ENCODE assay signal across 13 cellular contexts in the genomic region with DNA sequence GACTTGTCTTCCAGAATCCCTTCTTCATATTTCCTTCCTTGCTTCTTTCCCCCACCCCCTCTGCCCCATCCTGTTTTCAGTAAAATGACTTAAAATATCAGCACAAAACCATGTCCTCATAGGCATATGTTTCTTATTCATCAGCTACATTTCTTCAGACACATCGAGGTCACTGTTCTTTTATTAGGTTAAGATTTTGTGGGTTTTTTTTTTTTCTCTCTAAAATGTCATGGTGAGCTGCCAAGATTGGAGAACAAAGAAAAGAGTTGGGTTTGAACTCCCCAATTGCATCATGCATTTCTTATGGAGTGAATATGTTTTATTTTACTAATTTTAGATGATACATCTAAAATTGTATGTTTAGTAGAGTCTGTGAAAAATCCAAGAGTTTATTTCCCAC. TPM values are rescaled to one million over a fixed set of nuclear protein-coding genes. Genes with fewer than 3 reads are reported as not detected.
DNase-seq lines count a peak whose midpoint lies in the region; TF ChIP-seq lines count a peak whose summit lies in the region.
"Had no signal": no experiment of that assay in that cellular context is flagged by ENCODE, and none has a peak within 500 bp of the region (broad histone marks: within the 10 kb centered on the region; RNA-seq: fewer than 3 reads in every experiment).

No MANE protein-coding gene starts in this region.

- no peak for TF ChIP-seq POLR2A in breast epithelium (IDR thresholded peaks at IDR 0.05)

- H3K27me3 ChIP-seq in breast epithelium = no peaks in the 10 kb centered on the region

- H3K27ac ChIP-seq in breast epithelium = peak overlapping the region; percentile 58 to 81
- peak overlapping the region in 11 of 21 experiments; percentile 8 to 76 (median 66) for H3K27ac ChIP-seq in skin epidermis

- no peaks in the 10 kb centered on the region for H3K36me3 ChIP-seq in breast epithelium

- no peak overlapping the region for H3K4me3 ChIP-seq in breast epithelium
- H3K4me3 ChIP-seq in skin epidermis = no peak overlapping the region

- peak; percentile 73 for DNase-seq in GM04503 (ENCODE audit: low read depth)
- no peak for DNase-seq in breast epithelium (ENCODE audit: low spot score in 2 of 2)
- DNase-seq in left kidney (ENCODE audit: low read depth, low spot score) = peak; percentile 27
- no peak for DNase-seq in central memory CD4-positive, alpha-beta T cell
- no peak for DNase-seq in activated CD4-positive, alpha-beta T cell treated with anti-CD3 and anti-CD28 coated beads for 48 hours
- DNase-seq in RKO (ENCODE audit: low spot score) = no peak
- DNase-seq in islet precursor cell = no peak
- DNase-seq: activated naive CD4-positive, alpha-beta T cell treated with anti-CD3 and anti-CD28 coated beads, Interleukin-2, amount 50 U/mL, for 16 hours; DMS 273 treated with DMSO at 0.1 percent for 48 hours; NCI-H510A treated with DMSO at 0.1 percent for 48 hours; stimulated activated naive CD8-positive, alpha-beta T cell treated with anti-CD3 and anti-CD28 coated beads, Interleukin-15, amount 100 ng/mL, for 72 hours had no signal

- no peak for TF ChIP-seq CTCF in breast epithelium (IDR thresholded peaks at IDR 0.05)

- peaks cover 0 to 4% of the 10 kb centered on the region in 2 donors for H3K4me1 ChIP-seq in breast epithelium

- intact Hi-C loops in breast epithelium (cut with DNase I; ENCODE audit: low total_unique reads) = no loop called here

- no peaks in the 10 kb centered on the region for H3K9me3 ChIP-seq in breast epithelium

RNA-seq across cellular contexts. Expression of gene LAMB4, which starts 35.8 kb away (rescaled TPM):
- total RNA-seq in breast epithelium = under 1 TPM; 0.29 to 0.98 (median 0.48) TPM
- total RNA-seq: left lobe of liver had no signal

Comparison
In these comparisons a context has a peak if more than half of its experiments do, and no peak if none do; other contexts are left out.
1. DNase-seq: peak in GM04503 (single experiment) and left kidney (single experiment); none in breast epithelium (0 of 2), central memory CD4-positive, alpha-beta T cell (single experiment), activated CD4-positive, alpha-beta T cell treated with anti-CD3 and anti-CD28 coated beads for 48 hours (single experiment), RKO (single experiment) and islet precursor cell (single experiment).